In genomic region chr1:148202028-148202427, GRCh38 we compare ENCODE assay signal across 2 cellular contexts. TPM values are rescaled to one million over a fixed set of nuclear protein-coding genes. Genes with fewer than 3 reads are reported as not detected.
DNase-seq lines count a peak whose midpoint lies in the region; ATAC-seq and TF ChIP-seq lines count a peak whose summit lies in the region.
"Not testable (repeated sequence)": the region's sequence is repeated elsewhere in the genome, so short reads cannot be mapped to it uniquely, and the experiment has no call there.

No MANE protein-coding gene starts in this region.

- not testable (repeated sequence) for H3K27ac ChIP-seq in GM23338 (ENCODE audit: low read depth)

- not testable (repeated sequence) for H3K4me3 ChIP-seq in GM23338

- not testable (repeated sequence) for H2AFZ ChIP-seq in GM23338

- TF ChIP-seq CTCF in GM23338 (conservative IDR thresholded peaks at IDR 0.05; ENCODE audit: low read depth in 2 of 2); WTC11 (IDR thresholded peaks at IDR 0.05): not testable (repeated sequence)

- not testable (repeated sequence) for H3K36me3 Mint-ChIP-seq in GM23338 (ENCODE audit: low read depth); WTC11

- POLR2A ChIA-PET in WTC11 (lab: Charles Lee) = not testable (repeated sequence)

- not testable (repeated sequence) for DNase-seq in GM23338 (ENCODE audit: low spot score); WTC11 (ENCODE audit: low spot score)

- not testable (repeated sequence) for H3K79me2 ChIP-seq in GM23338 (replicated peaks; ENCODE audit: insufficient read depth)

- not testable (repeated sequence) for H3K4me2 ChIP-seq in GM23338

- not testable (repeated sequence) for H3K36me3 ChIP-seq in GM23338 (ENCODE audit: insufficient read depth)

- H3K27me3 Mint-ChIP-seq in GM23338 (ENCODE audit: insufficient read depth, low read depth, poor library complexity); WTC11 (ENCODE audit: low read depth): not testable (repeated sequence)

- not testable (repeated sequence) for H3K4me1 ChIP-seq in GM23338 (ENCODE audit: insufficient read depth)

- not testable (repeated sequence) for H3F3A ChIP-seq in GM23338 (replicated peaks; ENCODE audit: low read depth)

- H3K9me2 ChIP-seq in GM23338 (ENCODE audit: insufficient read depth) = not testable (repeated sequence)

- H3K27me3 ChIP-seq in GM23338 (ENCODE audit: insufficient read depth) = not testable (repeated sequence)

- H3K27ac Mint-ChIP-seq in GM23338, WTC11: not testable (repeated sequence)

- not testable (repeated sequence) for H4K20me1 ChIP-seq in GM23338 (replicated peaks; ENCODE audit: insufficient read depth)

- H3K9me3 Mint-ChIP-seq in GM23338, WTC11: not testable (repeated sequence)

- H3K4me3 Mint-ChIP-seq in GM23338, WTC11: not testable (repeated sequence)

- CTCF ChIA-PET in WTC11 (lab: Charles Lee) = not testable (repeated sequence)

- ATAC-seq in GM23338 = peak; percentile 95
- peak; percentile 95 for ATAC-seq in WTC11

- not testable (repeated sequence) for H3K4me1 Mint-ChIP-seq in GM23338, WTC11

RNA-seq across cellular contexts. Expression of gene NBPF11, which starts 49.9 kb away (rescaled TPM):
- 5.6 and 8.5 TPM in 2 replicates for total RNA-seq in GM23338 (2014; rRNA removed; shearing (Covaris generic))
- 5.6 and 6.7 TPM in 2 replicates for polyA plus RNA-seq in GM23338 (2016; fragmentation: Nextera tagmentation; extraction: Ambion mirVana)
- 10.5 to 11.2 TPM (median 10.9 TPM) in 3 replicates for total RNA-seq in WTC11 (2021)
